ENCODE assay signal across 8 cellular contexts in genomic region chr15:60673918-60674558, GRCh38.
DNase-seq lines count a peak whose midpoint lies in the region; ATAC-seq and TF ChIP-seq lines count a peak whose summit lies in the region.

No MANE protein-coding gene starts in this region.

- no peak for ATAC-seq in WTC11
- no peak for ATAC-seq in left lobe of liver

- H3K4me3 Mint-ChIP-seq in H9, result no peak overlapping the region
- no peak overlapping the region for H3K4me3 Mint-ChIP-seq in WTC11

- H3K4ac ChIP-seq in H9 (ENCODE audit: low read depth, low read length), result no peak overlapping the region

- H4K8ac ChIP-seq in H9 (replicated peaks; ENCODE audit: insufficient read length, low read depth, low read length), result no peak overlapping the region

- H3K36me3 ChIP-seq in PC-9 (ENCODE audit: low read depth), result no peaks in the 10 kb centered on the region
- no peaks in the 10 kb centered on the region for H3K36me3 ChIP-seq in osteoblast (ENCODE audit: insufficient read depth, low read length)

- H3K23ac ChIP-seq in H9 (ENCODE audit: insufficient read length, low read depth, low read length), result no peak overlapping the region

- H3K4me1 ChIP-seq in H9 (ENCODE audit: insufficient read depth, low read length) (no peaks in the 10 kb centered on the region; the same call in 1 of the 2 replicates), PC-9 (replicated peaks; ENCODE audit: insufficient read depth) (peaks cover 9% of the 10 kb centered on the region), osteoblast (ENCODE audit: insufficient read depth, low read length) (peaks cover 11% of the 10 kb centered on the region)

- no peak overlapping the region for H3K27ac ChIP-seq in H9 (ENCODE audit: insufficient read length, low read depth, low read length)
- no peak overlapping the region for H3K27ac ChIP-seq in PC-9
- peak overlapping the region; percentile 27 for H3K27ac ChIP-seq in osteoblast (ENCODE audit: low read depth, low read length)

- H3K36me3 Mint-ChIP-seq in H9 (ENCODE audit: insufficient read depth in 1 of 3, low read depth in 3 of 3) (no peaks in the 10 kb centered on the region), WTC11 (no peaks in the 10 kb centered on the region)

- no peak overlapping the region for H4K91ac ChIP-seq in H9 (ENCODE audit: insufficient read length, low read depth, low read length)

- no peak overlapping the region for H3K56ac ChIP-seq in H9 (ENCODE audit: insufficient read length, low read depth, low read length)

- BruUV-seq in PC-9 (replicated peaks; lab: Mats Ljungman, UMichigan), result no TSS peak

- no peak overlapping the region for H3T11ph ChIP-seq in H9 (ENCODE audit: low read length)

- H3K79me1 ChIP-seq in H9 (ENCODE audit: insufficient read depth, low read depth, low read length, poor library complexity, severe bottlenecking), result no peaks in the 10 kb centered on the region

- no peak overlapping the region for H2BK20ac ChIP-seq in H9 (ENCODE audit: low read depth, low read length, poor library complexity, severe bottlenecking)

- no peak overlapping the region for H2BK12ac ChIP-seq in H9 (ENCODE audit: insufficient read length, low read depth, low read length)

- H3K27ac Mint-ChIP-seq in H9, result no peak overlapping the region
- H3K27ac Mint-ChIP-seq in WTC11, result no peak overlapping the region

- peaks cover 13 to 15% of the 10 kb centered on the region in 2 experiments for H3K4me1 Mint-ChIP-seq in H9
- peaks cover 17% of the 10 kb centered on the region for H3K4me1 Mint-ChIP-seq in WTC11

- no peak overlapping the region for H2BK120ac ChIP-seq in H9 (ENCODE audit: low read depth, low read length, poor library complexity, severe bottlenecking)

- DNase-seq in H9, result no peak
- peak; percentile 60 to 81 for DNase-seq in PC-9
- peak; percentile 90 for DNase-seq in choroid plexus epithelial cell (ENCODE audit: low read depth)
- peak; percentile 32 for DNase-seq in osteoblast (ENCODE audit: insufficient read length, low spot score, missing footprints)
- no peak for DNase-seq in WTC11 (ENCODE audit: low spot score)
- DNase-seq in activated gamma-delta T cell (lab: John Stamatoyannopoulos, UW), result no peak
- DNase-seq in KG1 (lab: John Stamatoyannopoulos, UW), result no peak
- DNase-seq in left lobe of liver (ENCODE audit: low spot score), result no peak

- no peak overlapping the region for H3K18ac ChIP-seq in H9 (ENCODE audit: insufficient read length, low read depth, low read length)

- H3K4me2 ChIP-seq in H9 (ENCODE audit: insufficient read depth, insufficient read length, low read length) (no peak overlapping the region), PC-9 (no peak overlapping the region), osteoblast (ENCODE audit: insufficient read depth, low read length) (peak overlapping the region; percentile 1)

- POLR2A ChIA-PET in PC-9 (lab: Charles Lee; ENCODE audit: unreplicated experiment), result interaction anchor here (0.6 kb wide), 1 partner anchor 279 kb away, joined by 5 read pairs; no protein-coding TSS in a partner anchor
- POLR2A ChIA-PET in WTC11 (lab: Charles Lee), result no interaction called here

- H3K14ac ChIP-seq in H9 (ENCODE audit: insufficient read depth, low read length), result no peak overlapping the region

- H2AFZ ChIP-seq in H9 (ENCODE audit: low read length), result no peak overlapping the region
- H2AFZ ChIP-seq in PC-9, result no peak overlapping the region
- H2AFZ ChIP-seq in osteoblast (ENCODE audit: low read length), result no peak overlapping the region

- H3K9me3 ChIP-seq in H9 (ENCODE audit: control insufficient read depth, low read depth, low read length), result no peaks in the 10 kb centered on the region
- no peaks in the 10 kb centered on the region for H3K9me3 ChIP-seq in PC-9 (ENCODE audit: insufficient read depth, low read depth)
- H3K9me3 ChIP-seq in osteoblast (ENCODE audit: low read depth, low read length), result no peaks in the 10 kb centered on the region

- TF ChIP-seq CTCF in H9 (conservative IDR thresholded peaks at IDR 0.05), result no peak
- no peak for TF ChIP-seq CTCF in PC-9 (conservative IDR thresholded peaks at IDR 0.05)
- TF ChIP-seq CTCF in choroid plexus epithelial cell (conservative IDR thresholded peaks at IDR 0.05; ENCODE audit: low read depth, low read length), result no peak
- no peak for TF ChIP-seq CTCF in osteoblast (IDR thresholded peaks at IDR 0.05; ENCODE audit: extremely low read depth, low read depth, low read length)
- TF ChIP-seq CTCF in WTC11 (IDR thresholded peaks at IDR 0.05), result no peak

- H2BK15ac ChIP-seq in H9 (ENCODE audit: low read depth, low read length), result peak overlapping the region; percentile 86; the same call in 1 of the 2 replicates

- no peak overlapping the region for H4K5ac ChIP-seq in H9 (ENCODE audit: insufficient read length, low read depth, low read length)

- H3K79me2 ChIP-seq in H9 (ENCODE audit: insufficient read depth, low read length), result no peaks in the 10 kb centered on the region
- no peaks in the 10 kb centered on the region for H3K79me2 ChIP-seq in PC-9 (ENCODE audit: low read depth)
- H3K79me2 ChIP-seq in osteoblast (ENCODE audit: insufficient read depth, low read length), result no peaks in the 10 kb centered on the region

- no peak overlapping the region for H3K9ac ChIP-seq in H9 (ENCODE audit: extremely low read depth, insufficient read length, low read length)

- H2AK5ac ChIP-seq in H9 (ENCODE audit: insufficient read length, low read length), result peak overlapping the region; percentile 53

- H3K27me3 ChIP-seq in H9 (ENCODE audit: insufficient read depth, low read length), result no peaks in the 10 kb centered on the region; the same call in 1 of the 2 replicates
- H3K27me3 ChIP-seq in PC-9 (ENCODE audit: insufficient read depth, low read depth), result no peaks in the 10 kb centered on the region
- H3K27me3 ChIP-seq in osteoblast (ENCODE audit: insufficient read depth, low read length), result no peaks in the 10 kb centered on the region

- H3K4me3 ChIP-seq in PC-9, result no peak overlapping the region
- H3K4me3 ChIP-seq in choroid plexus epithelial cell (ENCODE audit: low read depth, low read length), result no peak overlapping the region
- no peak overlapping the region for H3K4me3 ChIP-seq in osteoblast (ENCODE audit: insufficient read depth, low read length)

- intact Hi-C loops in PC-9 (cut with micrococcal nuclease; ENCODE audit: unreplicated experiment), result loop anchor here (10.0 kb wide), 1 partner anchor 79 kb away; no protein-coding TSS in a partner anchor

- H3K9me2 ChIP-seq in PC-9 (ENCODE audit: insufficient read depth), result no peaks in the 10 kb centered on the region

- H3K23me2 ChIP-seq in H9 (ENCODE audit: insufficient read length, low read depth, low read length, poor library complexity, severe bottlenecking), result no peaks in the 10 kb centered on the region

- no CpG with 5 or more reads among the region's 3 CpGs for WGBS in H9 (ENCODE audit: extremely low coverage, insufficient read length, low lambda C conversion rate)

- H3K9me3 Mint-ChIP-seq in H9, result no peaks in the 10 kb centered on the region
- no peaks in the 10 kb centered on the region for H3K9me3 Mint-ChIP-seq in WTC11

- no peaks in the 10 kb centered on the region for H3K27me3 Mint-ChIP-seq in H9 (ENCODE audit: low read depth)
- no peaks in the 10 kb centered on the region; the same call in 1 of the 2 replicates for H3K27me3 Mint-ChIP-seq in WTC11 (ENCODE audit: low read depth)

- H2BK5ac ChIP-seq in H9 (ENCODE audit: insufficient read length, low read length), result no peak overlapping the region

- H4K20me1 ChIP-seq in H9 (ENCODE audit: control insufficient read depth, insufficient read depth, insufficient read length), result no peaks in the 10 kb centered on the region
- no peaks in the 10 kb centered on the region for H4K20me1 ChIP-seq in PC-9 (ENCODE audit: insufficient read depth)
- H4K20me1 ChIP-seq in osteoblast (ENCODE audit: insufficient read depth, low read length), result no peaks in the 10 kb centered on the region

- no peaks in the 10 kb centered on the region for H3F3A ChIP-seq in PC-9 (ENCODE audit: insufficient read depth, low read depth)

- CTCF ChIA-PET in PC-9 (lab: Charles Lee) (no interaction called here), WTC11 (lab: Charles Lee) (interaction anchor here (1.4 kb wide), 1 partner anchor 243 kb away, joined by 3 read pairs; no protein-coding TSS in a partner anchor)

TF ChIP-seq in WTC11, 78 proteins besides CTCF, POLR2A, EP300 and RAD21 (continues in another document):
- TF ChIP-seq ZBTB43 (CRISPR knock-in tag; IDR thresholded peaks at IDR 0.05), result no peak
- no peak for TF ChIP-seq HMGA2 (CRISPR knock-in tag; IDR thresholded peaks at IDR 0.05)
- TF ChIP-seq STAT6 (CRISPR knock-in tag; conservative IDR thresholded peaks at IDR 0.05; ENCODE audit: low read depth), result no peak
- TF ChIP-seq ETV6 (CRISPR knock-in tag; IDR thresholded peaks at IDR 0.05), result no peak
- no peak for TF ChIP-seq MYBL2 (CRISPR knock-in tag; IDR thresholded peaks at IDR 0.05)
- no peak for TF ChIP-seq TEAD4 (CRISPR knock-in tag; IDR thresholded peaks at IDR 0.05)

Comparison
In these comparisons a context has a peak if more than half of its experiments do, and no peak if none do; other contexts are left out.
1. DNase-seq: peak in PC-9 (2 of 2), choroid plexus epithelial cell (single experiment) and osteoblast (single experiment); none in H9 (single experiment), WTC11 (single experiment), activated gamma-delta T cell (single experiment), KG1 (single experiment) and left lobe of liver (single experiment).